8 cellular contexts compared by ENCODE assay signal in genomic region chr11:115453693-115454092, GRCh38. TPM values are rescaled to one million over a fixed set of nuclear protein-coding genes. Genes with fewer than 3 reads are reported as not detected.
"Had no signal": no experiment of that assay in that cellular context is flagged by ENCODE, and none has a peak within 500 bp of the region (broad histone marks: within the 10 kb centered on the region; RNA-seq: fewer than 3 reads in every experiment).

No MANE protein-coding gene starts in this region.

- FAIRE-seq: H1, H54, HTR-8/SVneo had no signal

- H3K27ac ChIP-seq: GM23248 had no signal

- DNase-seq: GM23248, H9, HCEC 1CT, KBM-7 had no signal

- H3K9me3 Mint-ChIP-seq: H9 had no signal

- H3K27ac Mint-ChIP-seq: H9 had no signal

- H2AFZ ChIP-seq: GM23248 had no signal

- H3K4me3 ChIP-seq: GM23248 had no signal

- H3K9ac ChIP-seq: GM23248 had no signal

- H3K4me3 Mint-ChIP-seq: H9 had no signal

RNA-seq across cellular contexts. Expression of gene CADM1, which starts 50.5 kb away (rescaled TPM):
- total RNA-seq: HT-29 had no signal
